In genomic region chr1:8259498-8260290, GRCh38 we compare ENCODE assay signal across 1 cellular context.
TF ChIP-seq lines count a peak whose summit lies in the region.

No MANE protein-coding gene starts in this region.

TF ChIP-seq in HepG2, 621 proteins besides CTCF, POLR2A, EP300 and RAD21 (continued from another document and continues in another):
- TF ChIP-seq HNRNPUL1 (IDR thresholded peaks at IDR 0.05; ENCODE audit: low read depth, low read length) (no peak), SMARCE1 (IDR thresholded peaks at IDR 0.05; ENCODE audit: borderline replicate concordance) (no peak), ZNF709 (CRISPR knock-in tag; IDR thresholded peaks at IDR 0.05) (no peak), KLF16 (CRISPR knock-in tag; IDR thresholded peaks at IDR 0.05) (no peak), TEAD3 (CRISPR knock-in tag; optimal IDR thresholded peaks at IDR 0.05; ENCODE audit: borderline replicate concordance) (no peak), MXD1 (CRISPR knock-in tag; IDR thresholded peaks at IDR 0.05) (no peak), GABPA (IDR thresholded peaks at IDR 0.05; ENCODE audit: low read depth, low read length) (no peak), GABPA (CRISPR knock-in tag; IDR thresholded peaks at IDR 0.05; ENCODE audit: low read depth) (no peak), ZNF253 (CRISPR knock-in tag; IDR thresholded peaks at IDR 0.05; ENCODE audit: borderline replicate concordance) (no peak), ZNF510 (CRISPR knock-in tag; IDR thresholded peaks at IDR 0.05; ENCODE audit: low read depth) (no peak), ZSCAN5A (CRISPR knock-in tag; IDR thresholded peaks at IDR 0.05; ENCODE audit: borderline replicate concordance) (no peak), UBTF (CRISPR knock-in tag; IDR thresholded peaks at IDR 0.05) (no peak; the same call in 1 of the 2 replicates), NONO (IDR thresholded peaks at IDR 0.05) (no peak), NONO (CRISPR knock-in tag; conservative IDR thresholded peaks at IDR 0.05) (no peak), ZNF138 (CRISPR knock-in tag; IDR thresholded peaks at IDR 0.05; ENCODE audit: low read depth) (no peak), GATA4 (IDR thresholded peaks at IDR 0.05; ENCODE audit: borderline replicate concordance, low read depth) (no peak), ZBTB21 (CRISPR knock-in tag; IDR thresholded peaks at IDR 0.05) (no peak), ZNF616 (CRISPR knock-in tag; IDR thresholded peaks at IDR 0.05; ENCODE audit: low read depth) (no peak), GPBP1L1 (CRISPR knock-in tag; IDR thresholded peaks at IDR 0.05) (no peak), HMGXB3 (CRISPR knock-in tag; IDR thresholded peaks at IDR 0.05; ENCODE audit: borderline replicate concordance) (no peak), ZFAT (CRISPR knock-in tag; conservative IDR thresholded peaks at IDR 0.05) (no peak), BCL3 (CRISPR knock-in tag; IDR thresholded peaks at IDR 0.05) (no peak), ZBTB39 (CRISPR knock-in tag; IDR thresholded peaks at IDR 0.05) (peak; percentile 35; the same call in 1 of the 2 replicates), ELF3 (CRISPR knock-in tag; IDR thresholded peaks at IDR 0.05) (no peak), KLF11 (CRISPR knock-in tag; IDR thresholded peaks at IDR 0.05) (no peak), SMAD3 (CRISPR knock-in tag; IDR thresholded peaks at IDR 0.05) (peak; percentile 14; the same call in 1 of the 2 replicates), ZNF563 (CRISPR knock-in tag; IDR thresholded peaks at IDR 0.05) (no peak), ATF7-NPFF (CRISPR knock-in tag; IDR thresholded peaks at IDR 0.05; ENCODE audit: low read depth) (no peak), KDM4B (CRISPR knock-in tag; IDR thresholded peaks at IDR 0.05) (no peak; the same call in 1 of the 2 replicates), GTF2F1 (IDR thresholded peaks at IDR 0.05; ENCODE audit: low read length) (no peak), ARID2 (CRISPR knock-in tag; IDR thresholded peaks at IDR 0.05; ENCODE audit: borderline replicate concordance) (peak; percentile 70), ZNF713 (CRISPR knock-in tag; IDR thresholded peaks at IDR 0.05) (no peak), ZNF431 (CRISPR knock-in tag; IDR thresholded peaks at IDR 0.05; ENCODE audit: borderline replicate concordance, low read depth) (no peak), KLF9 (CRISPR knock-in tag; IDR thresholded peaks at IDR 0.05; ENCODE audit: low read depth) (no peak), SKI (IDR thresholded peaks at IDR 0.05; ENCODE audit: partially characterized antibody) (peak; percentile 59), REXO4 (CRISPR knock-in tag; IDR thresholded peaks at IDR 0.05; ENCODE audit: borderline replicate concordance) (no peak)
- TF ChIP-seq, protein P1, sequence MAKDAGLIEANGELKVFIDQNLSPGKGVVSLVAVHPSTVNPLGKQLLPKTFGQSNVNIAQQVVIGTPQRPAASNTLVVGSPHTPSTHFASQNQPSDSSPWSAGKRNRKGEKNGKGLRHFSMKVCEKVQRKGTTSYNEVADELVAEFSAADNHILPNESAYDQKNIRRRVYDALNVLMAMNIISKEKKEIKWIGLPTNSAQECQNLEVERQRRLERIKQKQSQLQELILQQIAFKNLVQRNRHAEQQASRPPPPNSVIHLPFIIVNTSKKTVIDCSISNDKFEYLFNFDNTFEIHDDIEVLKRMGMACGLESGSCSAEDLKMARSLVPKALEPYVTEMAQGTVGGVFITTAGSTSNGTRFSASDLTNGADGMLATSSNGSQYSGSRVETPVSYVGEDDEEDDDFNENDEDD (CRISPR knock-in tag; IDR thresholded peaks at IDR 0.05; ENCODE audit: borderline replicate concordance): no peak
- TF ChIP-seq, protein P2, sequence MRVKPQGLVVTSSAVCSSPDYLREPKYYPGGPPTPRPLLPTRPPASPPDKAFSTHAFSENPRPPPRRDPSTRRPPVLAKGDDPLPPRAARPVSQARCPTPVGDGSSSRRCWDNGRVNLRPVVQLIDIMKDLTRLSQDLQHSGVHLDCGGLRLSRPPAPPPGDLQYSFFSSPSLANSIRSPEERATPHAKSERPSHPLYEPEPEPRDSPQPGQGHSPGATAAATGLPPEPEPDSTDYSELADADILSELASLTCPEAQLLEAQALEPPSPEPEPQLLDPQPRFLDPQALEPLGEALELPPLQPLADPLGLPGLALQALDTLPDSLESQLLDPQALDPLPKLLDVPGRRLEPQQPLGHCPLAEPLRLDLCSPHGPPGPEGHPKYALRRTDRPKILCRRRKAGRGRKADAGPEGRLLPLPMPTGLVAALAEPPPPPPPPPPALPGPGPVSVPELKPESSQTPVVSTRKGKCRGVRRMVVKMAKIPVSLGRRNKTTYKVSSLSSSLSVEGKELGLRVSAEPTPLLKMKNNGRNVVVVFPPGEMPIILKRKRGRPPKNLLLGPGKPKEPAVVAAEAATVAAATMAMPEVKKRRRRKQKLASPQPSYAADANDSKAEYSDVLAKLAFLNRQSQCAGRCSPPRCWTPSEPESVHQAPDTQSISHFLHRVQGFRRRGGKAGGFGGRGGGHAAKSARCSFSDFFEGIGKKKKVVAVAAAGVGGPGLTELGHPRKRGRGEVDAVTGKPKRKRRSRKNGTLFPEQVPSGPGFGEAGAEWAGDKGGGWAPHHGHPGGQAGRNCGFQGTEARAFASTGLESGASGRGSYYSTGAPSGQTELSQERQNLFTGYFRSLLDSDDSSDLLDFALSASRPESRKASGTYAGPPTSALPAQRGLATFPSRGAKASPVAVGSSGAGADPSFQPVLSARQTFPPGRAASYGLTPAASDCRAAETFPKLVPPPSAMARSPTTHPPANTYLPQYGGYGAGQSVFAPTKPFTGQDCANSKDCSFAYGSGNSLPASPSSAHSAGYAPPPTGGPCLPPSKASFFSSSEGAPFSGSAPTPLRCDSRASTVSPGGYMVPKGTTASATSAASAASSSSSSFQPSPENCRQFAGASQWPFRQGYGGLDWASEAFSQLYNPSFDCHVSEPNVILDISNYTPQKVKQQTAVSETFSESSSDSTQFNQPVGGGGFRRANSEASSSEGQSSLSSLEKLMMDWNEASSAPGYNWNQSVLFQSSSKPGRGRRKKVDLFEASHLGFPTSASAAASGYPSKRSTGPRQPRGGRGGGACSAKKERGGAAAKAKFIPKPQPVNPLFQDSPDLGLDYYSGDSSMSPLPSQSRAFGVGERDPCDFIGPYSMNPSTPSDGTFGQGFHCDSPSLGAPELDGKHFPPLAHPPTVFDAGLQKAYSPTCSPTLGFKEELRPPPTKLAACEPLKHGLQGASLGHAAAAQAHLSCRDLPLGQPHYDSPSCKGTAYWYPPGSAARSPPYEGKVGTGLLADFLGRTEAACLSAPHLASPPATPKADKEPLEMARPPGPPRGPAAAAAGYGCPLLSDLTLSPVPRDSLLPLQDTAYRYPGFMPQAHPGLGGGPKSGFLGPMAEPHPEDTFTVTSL (CRISPR knock-in tag; IDR thresholded peaks at IDR 0.05; ENCODE audit: borderline replicate concordance): 0 out of 2 replicates have a peak, but pooled peaks have one; percentile 1
- TF ChIP-seq, protein P3, sequence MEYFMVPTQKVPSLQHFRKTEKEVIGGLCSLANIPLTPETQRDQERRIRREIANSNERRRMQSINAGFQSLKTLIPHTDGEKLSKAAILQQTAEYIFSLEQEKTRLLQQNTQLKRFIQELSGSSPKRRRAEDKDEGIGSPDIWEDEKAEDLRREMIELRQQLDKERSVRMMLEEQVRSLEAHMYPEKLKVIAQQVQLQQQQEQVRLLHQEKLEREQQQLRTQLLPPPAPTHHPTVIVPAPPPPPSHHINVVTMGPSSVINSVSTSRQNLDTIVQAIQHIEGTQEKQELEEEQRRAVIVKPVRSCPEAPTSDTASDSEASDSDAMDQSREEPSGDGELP (IDR thresholded peaks at IDR 0.05; ENCODE audit: borderline replicate concordance, low read depth): no peak
